ENCODE assay signal across 8 cellular contexts in genomic region chr16:31215287-31216115, GRCh38. TPM values are rescaled to one million over a fixed set of nuclear protein-coding genes. Genes with fewer than 3 reads are reported as not detected.
DNase-seq lines count a peak whose midpoint lies in the region; ATAC-seq and TF ChIP-seq lines count a peak whose summit lies in the region.

No MANE protein-coding gene starts in this region.

- DNase-seq in CD1c-positive myeloid dendritic cell (ENCODE audit: extremely low spot score), result peak; percentile 84
- peak; percentile 83 for DNase-seq in HT-29 (ENCODE audit: low spot score)
- DNase-seq in activated T-cell treated with anti-CD3 and anti-CD28 coated beads, Interleukin-2, amount 50 U/mL, for 72 hours, result peak; percentile 39 to 40
- DNase-seq in germinal center (ENCODE audit: low spot score), result peak; percentile 34
- no peak for DNase-seq in omental fat pad (ENCODE audit: low spot score)

- H3K9me3 Mint-ChIP-seq in activated T-cell treated with anti-CD3 and anti-CD28 coated beads, Interleukin-2, amount 50 U/mL, for 72 hours, result no peaks in the 10 kb centered on the region

- H3K27me3 Mint-ChIP-seq in activated T-cell treated with anti-CD3 and anti-CD28 coated beads, Interleukin-2, amount 50 U/mL, for 72 hours (ENCODE audit: low read depth), result peaks cover 55% of the 10 kb centered on the region

- no peak for TF ChIP-seq CTCF in omental fat pad (IDR thresholded peaks at IDR 0.05)

- no peaks in the 10 kb centered on the region for H3K36me3 Mint-ChIP-seq in activated T-cell treated with anti-CD3 and anti-CD28 coated beads, Interleukin-2, amount 50 U/mL, for 72 hours (ENCODE audit: insufficient read depth in 2 of 2)

- peak; percentile 54 to 58 for ATAC-seq in activated T-cell treated with anti-CD3 and anti-CD28 coated beads, Interleukin-2, amount 50 U/mL, for 72 hours (replicated peaks in 1 of 2)
- ATAC-seq in omental fat pad (ENCODE audit: low FRiP score) (peak; percentile 93), GM18873 (IDR thresholded peaks at IDR 0.05; ENCODE audit: low FRiP score, unreplicated experiment) (no peak), HG03521 (IDR thresholded peaks at IDR 0.05; ENCODE audit: unreplicated experiment) (no peak), GM21529 (IDR thresholded peaks at IDR 0.05; ENCODE audit: unreplicated experiment) (no peak)

- peaks cover 31% of the 10 kb centered on the region for H3K4me1 Mint-ChIP-seq in activated T-cell treated with anti-CD3 and anti-CD28 coated beads, Interleukin-2, amount 50 U/mL, for 72 hours (ENCODE audit: low read depth)

- no peak overlapping the region for H3K27ac Mint-ChIP-seq in activated T-cell treated with anti-CD3 and anti-CD28 coated beads, Interleukin-2, amount 50 U/mL, for 72 hours

- peak overlapping the region; percentile 79 to 91 for H3K4me3 Mint-ChIP-seq in activated T-cell treated with anti-CD3 and anti-CD28 coated beads, Interleukin-2, amount 50 U/mL, for 72 hours

RNA-seq across cellular contexts. Expression of gene PYDC1, which starts 1.4 kb away (rescaled TPM):
- not detected in 2 replicates for total RNA-seq in HT-29 (2014; rRNA removed; shearing (Covaris generic))
- total RNA-seq in activated T-cell treated with anti-CD3 and anti-CD28 coated beads, Interleukin-2, amount 50 U/mL, for 72 hours, result not detected
- total RNA-seq in omental fat pad, result not detected

RNA-seq across cellular contexts. Expression of gene TRIM72, which starts 1.6 kb away (rescaled TPM):
- total RNA-seq in HT-29 (2014; rRNA removed; shearing (Covaris generic)), result 0.23 and 0.84 TPM in 2 replicates
- total RNA-seq in activated T-cell treated with anti-CD3 and anti-CD28 coated beads, Interleukin-2, amount 50 U/mL, for 72 hours, result under 1 TPM in 1 of 2 donors, not detected in 1; 0.05 TPM
- under 1 TPM in 1 of 4 donors, not detected in 3; 0.28 TPM for total RNA-seq in omental fat pad

RNA-seq across cellular contexts. Expression of gene PYCARD, which starts 12.9 kb away (rescaled TPM):
- total RNA-seq in HT-29 (2014; rRNA removed; shearing (Covaris generic)), result 118 and 130 TPM in 2 replicates
- 10 to 100 TPM in 1 of 2 donors, 1 to 10 TPM in 1; 7.4 to 13.6 TPM for total RNA-seq in activated T-cell treated with anti-CD3 and anti-CD28 coated beads, Interleukin-2, amount 50 U/mL, for 72 hours
- 10 to 100 TPM; 25.4 to 50.2 (median 37.8) TPM for total RNA-seq in omental fat pad

RNA-seq across cellular contexts. Expression of gene FUS, which starts 35.6 kb away (rescaled TPM):
- 34.0 and 36.5 TPM in 2 replicates for total RNA-seq in HT-29 (2014; rRNA removed; shearing (Covaris generic))
- 100 to 1,000 TPM; 411 to 528 TPM for total RNA-seq in activated T-cell treated with anti-CD3 and anti-CD28 coated beads, Interleukin-2, amount 50 U/mL, for 72 hours
- total RNA-seq in omental fat pad, result 100 to 1,000 TPM in 2 of 4 donors, 10 to 100 TPM in 2; 65.0 to 162 (median 116) TPM

RNA-seq across cellular contexts. Expression of gene ITGAM, which starts 44.3 kb away (rescaled TPM):
- total RNA-seq in HT-29 (2014; rRNA removed; shearing (Covaris generic)), result 4.3 and 5.1 TPM in 2 replicates
- 1 to 10 TPM; 1.8 to 3.7 TPM for total RNA-seq in activated T-cell treated with anti-CD3 and anti-CD28 coated beads, Interleukin-2, amount 50 U/mL, for 72 hours
- total RNA-seq in omental fat pad, result 10 to 100 TPM; 23.9 to 58.4 (median 38.8) TPM

Comparison
In these comparisons a context has a peak if more than half of its experiments do, and no peak if none do; other contexts are left out.
1. ATAC-seq: peak in activated T-cell treated with anti-CD3 and anti-CD28 coated beads, Interleukin-2, amount 50 U/mL, for 72 hours (2 of 2) and omental fat pad (single experiment); none in GM18873 (single experiment), HG03521 (single experiment) and GM21529 (single experiment).